In the genomic region with DNA sequence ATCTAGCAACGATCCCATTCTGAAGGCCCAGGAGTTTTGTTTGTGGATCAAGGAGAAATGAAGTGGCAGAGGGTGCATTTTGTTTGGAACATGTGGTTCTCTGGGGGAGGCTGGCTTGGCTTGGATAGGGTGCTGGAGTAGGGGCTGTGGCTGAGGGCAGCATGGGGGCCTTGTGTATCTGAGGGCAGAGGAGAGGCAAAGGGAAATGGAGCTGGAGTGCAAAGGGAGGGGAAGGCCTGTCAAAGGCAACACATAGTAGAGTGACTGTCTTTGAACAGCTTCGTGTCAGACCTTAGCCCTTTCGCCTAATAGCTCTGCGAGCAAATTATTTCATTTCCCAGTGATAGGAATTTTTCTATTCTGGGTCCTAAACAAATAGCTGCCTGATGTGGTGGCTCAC, we compare ENCODE assay signal across 16 cellular contexts.
"Had no signal": no experiment of that assay in that cellular context is flagged by ENCODE, and none has a peak within 500 bp of the region (broad histone marks: within the 10 kb centered on the region; RNA-seq: fewer than 3 reads in every experiment).

No MANE protein-coding gene starts in this region.

- H3K4me3 ChIP-seq: breast epithelium, esophagus squamous epithelium, pancreas had no signal

- H3K4me3 Mint-ChIP-seq: activated CD4-positive, alpha-beta memory T cell treated with anti-CD3 and anti-CD28 coated beads, Interleukin-2, amount 10 ng/mL, durations not matched to agents 7 days and 5 days; activated T-helper 17 cell treated with anti-CD3 and anti-CD28 coated beads, Interleukin-2, amount 50 U/mL, for 72 hours had no signal

- H3K27me3 Mint-ChIP-seq: activated T-helper 17 cell treated with anti-CD3 and anti-CD28 coated beads, Interleukin-2, amount 50 U/mL, for 72 hours had no signal

- H3K9me3 ChIP-seq: breast epithelium, esophagus squamous epithelium, neutrophil, pancreas had no signal

- H3K27me3 ChIP-seq: breast epithelium, esophagus squamous epithelium, neutrophil, pancreas had no signal

- H3K4me1 ChIP-seq: breast epithelium, esophagus squamous epithelium, pancreas had no signal

- ATAC-seq: activated T-helper 17 cell treated with anti-CD3 and anti-CD28 coated beads, Interleukin-2, amount 50 U/mL, for 72 hours; left ventricle myocardium superior; pancreas had no signal

- H3K36me3 ChIP-seq: breast epithelium, esophagus squamous epithelium, neutrophil, pancreas, WERI-Rb-1 had no signal

- H3K4me1 Mint-ChIP-seq: activated CD4-positive, alpha-beta memory T cell treated with anti-CD3 and anti-CD28 coated beads, Interleukin-2, amount 10 ng/mL, durations not matched to agents 7 days and 5 days; activated T-helper 17 cell treated with anti-CD3 and anti-CD28 coated beads, Interleukin-2, amount 50 U/mL, for 72 hours had no signal

- H3K9me3 Mint-ChIP-seq: activated CD4-positive, alpha-beta memory T cell treated with anti-CD3 and anti-CD28 coated beads, Interleukin-2, amount 10 ng/mL, durations not matched to agents 7 days and 5 days had no signal

- H3K27ac Mint-ChIP-seq: activated CD4-positive, alpha-beta memory T cell treated with anti-CD3 and anti-CD28 coated beads, Interleukin-2, amount 10 ng/mL, durations not matched to agents 7 days and 5 days; activated T-helper 17 cell treated with anti-CD3 and anti-CD28 coated beads, Interleukin-2, amount 50 U/mL, for 72 hours had no signal

- H3K27ac ChIP-seq: breast epithelium, esophagus squamous epithelium, neutrophil, pancreas, WERI-Rb-1 had no signal

- DNase-seq: activated CD4-positive, alpha-beta memory T cell treated with anti-CD3 and anti-CD28 coated beads, Interleukin-2, amount 10 ng/mL, durations not matched to agents 7 days and 5 days; activated CD4-positive, alpha-beta T cell treated with anti-CD3 and anti-CD28 coated beads for 48 hours; activated naive CD4-positive, alpha-beta T cell treated with Interleukin-2 at 50 U/mL for 16 hours; activated T-cell treated with anti-CD3 and anti-CD28 coated beads, Interleukin-2, amount 50 U/mL, for 1 hour; aorta; cortex of kidney; effector CD4-positive, alpha-beta T cell; esophagus squamous epithelium; left ventricle myocardium superior; pancreas; retina; stimulated activated naive CD4-positive, alpha-beta T cell; WERI-Rb-1 had no signal
